ENCODE assay signal across 13 cellular contexts in the genomic region with DNA sequence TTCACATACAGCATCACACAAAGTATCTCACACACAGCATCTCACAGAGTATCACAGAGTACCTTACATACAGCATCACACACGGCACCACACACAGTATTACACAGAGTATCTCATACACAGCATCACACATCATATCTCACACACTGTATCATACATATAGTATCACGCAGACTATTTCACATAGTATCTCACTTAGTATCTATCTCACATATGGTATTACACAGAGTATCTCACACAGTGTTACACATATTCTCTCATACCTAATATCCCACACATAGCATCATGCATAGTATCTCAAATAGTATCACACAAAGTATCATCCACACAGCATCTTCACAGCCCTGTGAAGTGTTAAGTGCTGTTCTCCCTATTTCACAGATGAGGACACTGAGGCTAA.
DNase-seq lines count a peak whose midpoint lies in the region; ATAC-seq and TF ChIP-seq lines count a peak whose summit lies in the region.
"Had no signal": no experiment of that assay in that cellular context is flagged by ENCODE, and none has a peak within 500 bp of the region (broad histone marks: within the 10 kb centered on the region; RNA-seq: fewer than 3 reads in every experiment).

No MANE protein-coding gene starts in this region.

- no peak for DNase-seq in stimulated activated naive CD8-positive, alpha-beta T cell treated with anti-CD3 and anti-CD28 coated beads, Interleukin-15, amount 100 ng/mL, for 72 hours
- DNase-seq in stimulated activated naive CD8-positive, alpha-beta T cell treated with anti-CD3 and anti-CD28 coated beads, Interleukin-15, Interleukin-2, amounts not matched to agents 100 U/mL and 50 U/mL, for 24 hours, result no peak
- DNase-seq in SJCRH30 (no peak), mesendoderm (no peak), foreskin fibroblast (no peak), DMS114 treated with DMSO at 0.1 percent for 48 hours (lab: John Stamatoyannopoulos, UW; ENCODE audit: unreplicated experiment) (no peak)
- DNase-seq: BE2C; CD4-positive, alpha-beta memory T cell; DND-41; GDM1; HCEC 1CT had no signal

- no peak overlapping the region for H3K23ac ChIP-seq in mesendoderm (ENCODE audit: low read length)

- no peaks in the 10 kb centered on the region for H3K9me3 Mint-ChIP-seq in stimulated activated naive CD8-positive, alpha-beta T cell treated with anti-CD3 and anti-CD28 coated beads, Interleukin-15, amount 100 ng/mL, for 72 hours
- H3K9me3 Mint-ChIP-seq: CD4-positive, alpha-beta memory T cell had no signal

- no peak overlapping the region for H3K27ac Mint-ChIP-seq in stimulated activated naive CD8-positive, alpha-beta T cell treated with anti-CD3 and anti-CD28 coated beads, Interleukin-15, amount 100 ng/mL, for 72 hours
- H3K27ac Mint-ChIP-seq: CD4-positive, alpha-beta memory T cell had no signal

- H3K36me3 ChIP-seq in SJCRH30 (no peaks in the 10 kb centered on the region), mesendoderm (ENCODE audit: control insufficient read depth, insufficient read depth, low read length) (no peaks in the 10 kb centered on the region)
- H3K36me3 ChIP-seq: BE2C had no signal

- no peaks in the 10 kb centered on the region for H3K79me1 ChIP-seq in mesendoderm (ENCODE audit: low read length)

- no peak for TF ChIP-seq CTCF in foreskin fibroblast (IDR thresholded peaks at IDR 0.05; ENCODE audit: low read depth, low read length)

- peak overlapping the region; percentile 52 for H2AK5ac ChIP-seq in mesendoderm (ENCODE audit: low read length)

- no peak overlapping the region for H3K4ac ChIP-seq in mesendoderm (ENCODE audit: low read depth, low read length)

- H3K18ac ChIP-seq in mesendoderm (ENCODE audit: low read length), result no peak overlapping the region

- peaks cover 27% of the 10 kb centered on the region for H3K27me3 Mint-ChIP-seq in stimulated activated naive CD8-positive, alpha-beta T cell treated with anti-CD3 and anti-CD28 coated beads, Interleukin-15, amount 100 ng/mL, for 72 hours

- H3K56ac ChIP-seq in mesendoderm (ENCODE audit: low read length), result no peak overlapping the region

- H3K79me2 ChIP-seq in mesendoderm (ENCODE audit: control insufficient read depth, insufficient read depth, low read length), result no peaks in the 10 kb centered on the region

- H4K5ac ChIP-seq in mesendoderm (ENCODE audit: low read length), result no peak overlapping the region

- no CpG with 5 or more reads among the region's 2 CpGs for WGBS in mesendoderm (ENCODE audit: extremely low coverage, insufficient coverage, low lambda C conversion rate)

- no peak overlapping the region for H3K9ac ChIP-seq in mesendoderm (ENCODE audit: low read length)

- no peak overlapping the region for H4K8ac ChIP-seq in mesendoderm (ENCODE audit: low read depth, low read length)

- no peak overlapping the region for H2BK120ac ChIP-seq in mesendoderm (ENCODE audit: low read depth, low read length)

- H3K4me2 ChIP-seq in mesendoderm (ENCODE audit: low read length), result no peak overlapping the region

- no peak overlapping the region for H2BK5ac ChIP-seq in mesendoderm (ENCODE audit: low read length)

- no peak overlapping the region for H2BK15ac ChIP-seq in mesendoderm (replicated peaks; ENCODE audit: low read depth)

- H3K27ac ChIP-seq in SJCRH30 (peak overlapping the region; percentile 93; the same call in 1 of the 2 replicates), mesendoderm (ENCODE audit: low read depth, low read length) (no peak overlapping the region)
- H3K27ac ChIP-seq: C4-2B had no signal

- H3K4me1 ChIP-seq in SJCRH30 (peaks cover 31% of the 10 kb centered on the region), mesendoderm (ENCODE audit: control insufficient read depth, low read depth, low read length) (peaks cover 12% of the 10 kb centered on the region)

- H3K4me1 Mint-ChIP-seq in stimulated activated naive CD8-positive, alpha-beta T cell treated with anti-CD3 and anti-CD28 coated beads, Interleukin-15, amount 100 ng/mL, for 72 hours, result peaks cover 7% of the 10 kb centered on the region

- peaks cover 3% of the 10 kb centered on the region; the same call in 1 of the 2 replicates for H3K9me3 ChIP-seq in SJCRH30 (replicated peaks)
- H3K9me3 ChIP-seq: BE2C had no signal

- H3K27me3 ChIP-seq in SJCRH30 (no peaks in the 10 kb centered on the region), mesendoderm (ENCODE audit: insufficient read depth, low read length, poor library complexity) (no peaks in the 10 kb centered on the region)
- H3K27me3 ChIP-seq: BE2C had no signal

- H3K4me3 ChIP-seq in SJCRH30 (no peak overlapping the region), mesendoderm (ENCODE audit: low read length) (no peak overlapping the region), foreskin fibroblast (ENCODE audit: low read depth in 1 of 2, low read length in 2 of 2) (no peak overlapping the region)

- peak; percentile 43 for ATAC-seq in stimulated activated naive CD8-positive, alpha-beta T cell treated with anti-CD3 and anti-CD28 coated beads, Interleukin-15, amount 100 ng/mL, for 72 hours
- no peak for ATAC-seq in stimulated activated naive CD8-positive, alpha-beta T cell treated with anti-CD3 and anti-CD28 coated beads, Interleukin-15, Interleukin-2, amounts not matched to agents 100 U/mL and 50 U/mL, for 24 hours
- no peak for ATAC-seq in GM19395 (IDR thresholded peaks at IDR 0.05; ENCODE audit: unreplicated experiment)

- H3K4me3 Mint-ChIP-seq in stimulated activated naive CD8-positive, alpha-beta T cell treated with anti-CD3 and anti-CD28 coated beads, Interleukin-15, amount 100 ng/mL, for 72 hours, result no peak overlapping the region
- H3K4me3 Mint-ChIP-seq: CD4-positive, alpha-beta memory T cell had no signal
